Comparison of ENCODE assay signal across 8 cellular contexts in genomic region chr18:5895886-5896740, GRCh38. TPM values are rescaled to one million over a fixed set of nuclear protein-coding genes. Genes with fewer than 3 reads are reported as not detected.
DNase-seq lines count a peak whose midpoint lies in the region; ATAC-seq, FAIRE-seq and TF ChIP-seq lines count a peak whose summit lies in the region.

No MANE protein-coding gene starts in this region.

- H3K79me2 ChIP-seq in GM12878 (ENCODE audit: control insufficient read depth, insufficient read depth, low read length), result no peaks in the 10 kb centered on the region

- H3K9me3 ChIP-seq in CD8-positive, alpha-beta T cell (ENCODE audit: low read length), result no peaks in the 10 kb centered on the region
- H3K9me3 ChIP-seq in HEK293 (ENCODE audit: control insufficient read depth, insufficient read depth, low read depth, low read length), result no peaks in the 10 kb centered on the region
- H3K9me3 ChIP-seq in GM12878 (replicated peaks; ENCODE audit: control insufficient read depth, insufficient read depth, low read length), result no peaks in the 10 kb centered on the region; the same call in 2 of the 3 replicates
- no peaks in the 10 kb centered on the region for H3K9me3 ChIP-seq in stomach smooth muscle (ENCODE audit: control insufficient read depth in 2 of 2, low read length in 2 of 2)

- WGBS in GM12878 (ENCODE audit: insufficient coverage, insufficient replicate concordance, low lambda C conversion rate, missing lambda C conversion rate), result 9% methylated on average over 41 of the region's 41 CpGs

- no peaks in the 10 kb centered on the region for H3K36me3 Mint-ChIP-seq in CD8-positive, alpha-beta T cell

- no peak for TF ChIP-seq RAD21 in GM12878 (IDR thresholded peaks at IDR 0.05; ENCODE audit: insufficient read depth, low read depth, low read length)

- no peak overlapping the region for H3K27ac Mint-ChIP-seq in CD8-positive, alpha-beta T cell

- H3K9me3 Mint-ChIP-seq in CD8-positive, alpha-beta T cell, result no peaks in the 10 kb centered on the region

- H3K4me1 Mint-ChIP-seq in CD8-positive, alpha-beta T cell (ENCODE audit: low read depth), result peaks cover 17% of the 10 kb centered on the region

- no peak overlapping the region; the same call in 1 of the 2 replicates for H2AFZ ChIP-seq in GM12878 (ENCODE audit: control insufficient read depth, low read depth, low read length)

- no peaks in the 10 kb centered on the region for H4K20me1 ChIP-seq in GM12878 (ENCODE audit: control insufficient read depth, insufficient read depth)

- SMC1A ChIA-PET in GM12878 (lab: Charles Lee; ENCODE audit: uncharacterized antibody, unreplicated experiment), result no interaction called here

- in situ Hi-C loops in GM12878 (cut with MboI), result no loop called here

- no peaks in the 10 kb centered on the region for H3K4me1 ChIP-seq in CD8-positive, alpha-beta T cell (ENCODE audit: insufficient read depth, low read length)
- H3K4me1 ChIP-seq in HEK293 (ENCODE audit: control insufficient read depth, insufficient read depth, low read length) (peaks cover 33% of the 10 kb centered on the region), GM12878 (ENCODE audit: control insufficient read depth, insufficient read depth, low read length) (no peaks in the 10 kb centered on the region; the same call in 1 of the 2 replicates), stomach smooth muscle (ENCODE audit: control insufficient read depth, insufficient read depth, low read length) (peaks cover 24% of the 10 kb centered on the region)

- CTCF ChIA-PET in CD8-positive, alpha-beta T cell (lab: Charles Lee), result no interaction called here
- CTCF ChIA-PET in HEK293 (lab: Yijun Ruan, JAX), result interaction anchor here (0.6 to 2.2 kb wide), 2 partner anchors 295 to 627 kb away, joined by 4 to 5 read pairs; no protein-coding TSS in a partner anchor
- CTCF ChIA-PET in GM12878 (lab: Yijun Ruan, JAX), result no interaction called here

- H3K4me3 ChIP-seq in CD8-positive, alpha-beta T cell (ENCODE audit: low read depth, low read length), result no peak overlapping the region
- H3K4me3 ChIP-seq in HEK293 (ENCODE audit: low read depth, low read length) (peak overlapping the region; percentile 70), GM12878 (no peak overlapping the region; the same call in 1 of the 2 replicates), stomach smooth muscle (ENCODE audit: low read length in 2 of 2) (peak overlapping the region; percentile 48 to 71)

- peak in 1 of 7 experiments; percentile 18 for DNase-seq in CD8-positive, alpha-beta T cell
- DNase-seq in GM12878 (ENCODE audit: low read depth, low spot score) (no peak), left lobe of liver (ENCODE audit: low spot score) (peak; percentile 48), OCI-M2 (lab: John Stamatoyannopoulos, UW; ENCODE audit: unreplicated experiment) (no peak)

- ATAC-seq in CD8-positive, alpha-beta T cell, result no peak
- ATAC-seq in GM12878, result no peak
- ATAC-seq in left lobe of liver, result peak; percentile 75
- no peak for ATAC-seq in HG03159 (IDR thresholded peaks at IDR 0.05; ENCODE audit: unreplicated experiment)
- ATAC-seq in GM21515 (IDR thresholded peaks at IDR 0.05; ENCODE audit: unreplicated experiment), result no peak

- RAD21 ChIA-PET in GM12878 (lab: Charles Lee; ENCODE audit: unreplicated experiment), result no interaction called here

- peaks cover 27% of the 10 kb centered on the region for H3K27me3 ChIP-seq in CD8-positive, alpha-beta T cell (ENCODE audit: insufficient read depth, low read length)
- H3K27me3 ChIP-seq in GM12878 (replicated peaks in 1 of 2; ENCODE audit: control insufficient read depth in 2 of 2, insufficient read depth in 2 of 2, low read length in 1 of 2), result peaks cover 14 to 31% of the 10 kb centered on the region in 2 experiments
- peaks cover 28 to 58% of the 10 kb centered on the region in 2 donors for H3K27me3 ChIP-seq in stomach smooth muscle (ENCODE audit: control insufficient read depth in 1 of 2, insufficient read depth in 2 of 2, low read length in 2 of 2)

- peak overlapping the region; percentile 46 for H3K4me3 Mint-ChIP-seq in CD8-positive, alpha-beta T cell

- peaks cover 62% of the 10 kb centered on the region for H3K27me3 Mint-ChIP-seq in CD8-positive, alpha-beta T cell (ENCODE audit: low read depth)

- H3K9ac ChIP-seq in GM12878 (ENCODE audit: control insufficient read depth, insufficient read depth, low read length) (no peak overlapping the region), stomach smooth muscle (ENCODE audit: low read length in 2 of 2) (peak overlapping the region; percentile 18 to 36)

- TF ChIP-seq POLR2A in GM12878 (IDR thresholded peaks at IDR 0.05; ENCODE audit: low read depth, low read length), result no peak

- H3K36me3 ChIP-seq in CD8-positive, alpha-beta T cell (ENCODE audit: insufficient read depth, low read length), result no peaks in the 10 kb centered on the region
- H3K36me3 ChIP-seq in HEK293 (ENCODE audit: control insufficient read depth in 2 of 2, insufficient read depth in 1 of 2, low read length in 2 of 2), result peaks cover 0 to 5% of the 10 kb centered on the region in 2 experiments; a peak in 1 of 3 replicates
- H3K36me3 ChIP-seq in GM12878 (ENCODE audit: control insufficient read depth in 2 of 2, insufficient read depth in 2 of 2, low read length in 1 of 2), result no peaks in the 10 kb centered on the region
- H3K36me3 ChIP-seq in stomach smooth muscle (ENCODE audit: control insufficient read depth in 2 of 2, insufficient read depth in 2 of 2, low read length in 2 of 2), result no peaks in the 10 kb centered on the region

- intact Hi-C loops in CD8-positive, alpha-beta T cell (cut with DNase I, micrococcal nuclease), result no loop called here
- intact Hi-C loops in GM12878 (cut with micrococcal nuclease; ENCODE audit: unreplicated experiment), result no loop called here

- peak overlapping the region; percentile 55 for H3K4me2 ChIP-seq in GM12878 (ENCODE audit: control insufficient read depth, insufficient read depth)

- no TSS peak for BruUV-seq in GM12878 (replicated peaks; lab: Mats Ljungman, UMichigan)

- TF ChIP-seq EP300 in GM12878 (IDR thresholded peaks at IDR 0.05; ENCODE audit: borderline replicate concordance in 1 of 2, control insufficient read depth in 1 of 2, low read depth in 2 of 2, low read length in 2 of 2), result no peak

- POLR2A ChIA-PET in CD8-positive, alpha-beta T cell (lab: Charles Lee), result no interaction called here
- POLR2A ChIA-PET in HEK293 (lab: Yijun Ruan, JAX) (no interaction called here), GM12878 (lab: Charles Lee) (no interaction called here)

- no peak for FAIRE-seq in GM12878 (lab: Jason Lieb, UNC)

- no peak for TF ChIP-seq CTCF in CD8-positive, alpha-beta T cell (IDR thresholded peaks at IDR 0.05)
- 0 out of 2 replicates have a peak, but pooled peaks have one; percentile 29 for TF ChIP-seq CTCF in HEK293 (tag by site-specific recombination; IDR thresholded peaks at IDR 0.05)
- no peak for TF ChIP-seq CTCF in GM12878 (IDR thresholded peaks at IDR 0.05 in 2 of 3, conservative IDR thresholded peaks at IDR 0.05 in 1 of 3; ENCODE audit: control insufficient read depth in 2 of 3, extremely low read depth in 1 of 3, insufficient read depth in 1 of 3, low read depth in 3 of 3, low read length in 3 of 3)

- no peak overlapping the region for H3K27ac ChIP-seq in CD8-positive, alpha-beta T cell (ENCODE audit: low read depth, low read length)
- H3K27ac ChIP-seq in HEK293 (ENCODE audit: extremely low read depth, low read depth, low read length) (peak overlapping the region; percentile 93), GM12878 (ENCODE audit: control insufficient read depth, insufficient read depth) (no peak overlapping the region), stomach smooth muscle (ENCODE audit: low read length) (no peak overlapping the region)

TF ChIP-seq in HEK293, 187 proteins besides CTCF, POLR2A, EP300 and RAD21 (continues in another document):
- TF ChIP-seq ZNF121 (tag by site-specific recombination; IDR thresholded peaks at IDR 0.05) (no peak), ZNF600 (tag by site-specific recombination; IDR thresholded peaks at IDR 0.05) (peak; percentile 75)

TF ChIP-seq in GM12878, 131 proteins besides CTCF, POLR2A, EP300 and RAD21:
- TF ChIP-seq JUND (IDR thresholded peaks at IDR 0.05; ENCODE audit: low read depth, low read length) (no peak), SUZ12 (IDR thresholded peaks at IDR 0.05; ENCODE audit: unreplicated experiment) (peak; percentile 93)

RNA-seq across cellular contexts. Expression of gene TMEM200C, which starts 0.8 kb away (rescaled TPM):
- not detected for total RNA-seq in CD8-positive, alpha-beta T cell
- total RNA-seq in GM12878 (2013; cell fraction: nucleolus; rRNA removed), result not detected in 2 replicates
- total RNA-seq in GM12878 (2014; rRNA removed) (not detected in 2 replicates), GM12878 (2014; rRNA removed; fragmentation: Illumina TruSeq; extraction: Trizol) (not detected in 2 replicates), GM12878 (2021) (not detected in 2 replicates), left lobe of liver (3.7 TPM)
- polyA plus RNA-seq in GM12878 (2011; ENCODE audit: low read depth), result not detected
- polyA plus RNA-seq in GM12878 (2011; rRNA removed) (not detected in 2 replicates), GM12878 (2014; fragmentation: Illumina TruSeq; extraction: Trizol) (not detected in 2 replicates), GM12878 (2014; fragmentation: Nextera tagmentation; extraction: Ambion mirVana) (not detected), GM12878 (2014; rRNA removed) (not detected in 2 replicates), GM12878 (2016; fragmentation: Nextera tagmentation; extraction: Ambion mirVana) (not detected)
- not detected in 2 replicates for polyA plus RNA-seq in GM12878 (2011; cell fraction: cytosol; rRNA removed)
- polyA plus RNA-seq in GM12878 (2011; cell fraction: nucleus; rRNA removed), result not detected in 2 replicates
- not detected in 2 replicates for polyA plus RNA-seq in GM12878 (2012)
- polyA minus RNA-seq in GM12878 (2011; rRNA and poly(A)+ RNA removed), result not detected in 2 replicates
- polyA minus RNA-seq in GM12878 (2011; cell fraction: cytosol; rRNA and poly(A)+ RNA removed), result not detected in 2 replicates
- polyA minus RNA-seq in GM12878 (2011; cell fraction: nucleus; rRNA and poly(A)+ RNA removed), result not detected in 2 replicates

Comparison
In these comparisons a context has a peak if more than half of its experiments do, and no peak if none do; other contexts are left out.
1. H3K4me3 ChIP-seq: peak in HEK293 (single experiment) and stomach smooth muscle (2 of 2); none in CD8-positive, alpha-beta T cell (single experiment) and GM12878 (single experiment).